ENCODE assay signal across 17 cellular contexts in the genomic region with DNA sequence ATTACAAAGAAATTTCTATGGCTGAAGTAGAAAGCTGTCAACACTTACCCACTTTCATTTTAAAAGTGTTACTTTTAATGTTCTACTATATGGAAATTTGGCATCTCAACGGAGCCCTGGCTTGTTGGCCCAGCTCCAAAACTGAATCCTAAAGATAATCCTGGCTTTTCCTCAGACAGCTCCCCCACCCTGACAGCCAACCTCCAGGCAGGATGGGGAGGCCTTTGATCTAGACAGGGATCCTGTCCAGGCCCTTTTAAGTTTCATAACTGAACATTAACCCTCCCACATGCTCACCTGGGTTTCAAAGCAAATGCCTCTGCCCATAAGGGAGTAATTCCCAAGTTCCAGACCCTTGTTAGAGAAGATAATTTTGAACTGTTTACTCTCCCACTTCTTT.
DNase-seq lines count a peak whose midpoint lies in the region; ATAC-seq and TF ChIP-seq lines count a peak whose summit lies in the region.
"Had no signal": no experiment of that assay in that cellular context is flagged by ENCODE, and none has a peak within 500 bp of the region (broad histone marks: within the 10 kb centered on the region; RNA-seq: fewer than 3 reads in every experiment).

No MANE protein-coding gene starts in this region.

- peak overlapping the region; percentile 39 for H2AFZ ChIP-seq in osteoblast (ENCODE audit: low read length)
- H2AFZ ChIP-seq: GM23248 had no signal

- no peaks in the 10 kb centered on the region for H3K27me3 ChIP-seq in osteoblast (ENCODE audit: insufficient read depth, low read length)

- TF ChIP-seq CTCF in fibroblast of villous mesenchyme (IDR thresholded peaks at IDR 0.05; ENCODE audit: insufficient read depth, low read depth, low read length) (no peak), osteoblast (IDR thresholded peaks at IDR 0.05; ENCODE audit: extremely low read depth, low read depth, low read length) (no peak)

- H4K20me1 ChIP-seq in osteoblast (ENCODE audit: insufficient read depth, low read length): no peaks in the 10 kb centered on the region

- H3K4me2 ChIP-seq in osteoblast (ENCODE audit: insufficient read depth, low read length): no peak overlapping the region
- H3K4me2 ChIP-seq: A549 had no signal

- peak; percentile 49 for DNase-seq in D341Med (ENCODE audit: low spot score)
- DNase-seq in NCI-H82 (lab: John Stamatoyannopoulos, UW): peak; percentile 87
- peak; percentile 65 for DNase-seq in fibroblast of villous mesenchyme (ENCODE audit: low read depth)
- no peak for DNase-seq in osteoblast (ENCODE audit: insufficient read length, low spot score, missing footprints)
- DNase-seq in NCI-H187 treated with DMSO at 0.1 percent for 48 hours (lab: John Stamatoyannopoulos, UW): no peak
- no peak for DNase-seq in Right ventricle myocardium inferior (ENCODE audit: missing footprints)
- DNase-seq: C1 segment of cervical spinal cord, DMS 273 treated with DMSO at 0.1 percent for 48 hours, GF-D8, GM23248, MM.1S, NCI-H1092 treated with DMSO at 0.1 percent for 48 hours, NCI-H446, NCI-H69, OCI-M1 had no signal

- ATAC-seq in Right ventricle myocardium inferior (no peak), HG03045 (IDR thresholded peaks at IDR 0.05; ENCODE audit: unreplicated experiment) (no peak)
- ATAC-seq: A549 had no signal

- intact Hi-C loops in Right ventricle myocardium inferior (cut with DNase I): no loop called here

- no peaks in the 10 kb centered on the region for H3K36me3 ChIP-seq in osteoblast (ENCODE audit: insufficient read depth, low read length)

- no peaks in the 10 kb centered on the region for H3K79me2 ChIP-seq in osteoblast (ENCODE audit: insufficient read depth, low read length)

- H3K27ac ChIP-seq in osteoblast (ENCODE audit: low read depth, low read length): no peak overlapping the region
- H3K27ac ChIP-seq: A549, GM23248 had no signal

- peaks cover 23% of the 10 kb centered on the region for H3K4me1 ChIP-seq in osteoblast (ENCODE audit: insufficient read depth, low read length)
- H3K4me1 ChIP-seq: A549 had no signal

- H3K9me3 ChIP-seq in osteoblast (ENCODE audit: low read depth, low read length): no peaks in the 10 kb centered on the region
- H3K9me3 ChIP-seq: A549 had no signal

- no peak overlapping the region for H3K4me3 ChIP-seq in fibroblast of villous mesenchyme (ENCODE audit: low read depth, low read length)
- no peak overlapping the region for H3K4me3 ChIP-seq in osteoblast (ENCODE audit: insufficient read depth, low read length)
- H3K4me3 ChIP-seq: A549, GM23248 had no signal

Comparison
In these comparisons a context has a peak if more than half of its experiments do, and no peak if none do; other contexts are left out.
1. DNase-seq: peak in D341Med (single experiment), NCI-H82 (single experiment) and fibroblast of villous mesenchyme (single experiment); none in osteoblast (single experiment), NCI-H187 treated with DMSO at 0.1 percent for 48 hours (single experiment) and Right ventricle myocardium inferior (single experiment).